8 cellular contexts compared by ENCODE assay signal in genomic region chr19:35740108-35740422, GRCh38. TPM values are rescaled to one million over a fixed set of nuclear protein-coding genes. Genes with fewer than 3 reads are reported as not detected.
DNase-seq lines count a peak whose midpoint lies in the region; ATAC-seq, FAIRE-seq and TF ChIP-seq lines count a peak whose summit lies in the region.

No MANE protein-coding gene starts in this region.

- peak; percentile 21 for FAIRE-seq in GM12892 (lab: Jason Lieb, UNC)
- FAIRE-seq in astrocyte (lab: Jason Lieb, UNC), result no peak

- peak overlapping the region; percentile 67 for H3K4me3 ChIP-seq in astrocyte (ENCODE audit: insufficient read depth, low read depth, low read length)

- TF ChIP-seq CTCF in astrocyte (IDR thresholded peaks at IDR 0.05; ENCODE audit: insufficient read depth, low read depth, low read length), result no peak
- no peak for TF ChIP-seq CTCF in mesothelial cell of epicardium (IDR thresholded peaks at IDR 0.05; ENCODE audit: unreplicated experiment)
- no peak for TF ChIP-seq CTCF in GM13976 (IDR thresholded peaks at IDR 0.05; ENCODE audit: borderline replicate concordance, control extremely low read depth, extremely low read depth, insufficient read depth, missing control alignments)

- no peaks in the 10 kb centered on the region for H3K27me3 ChIP-seq in astrocyte (ENCODE audit: insufficient read depth, low read length)

- H3K27ac Mint-ChIP-seq in astrocyte (ENCODE audit: unreplicated experiment) (no peak overlapping the region), mesothelial cell of epicardium (no peak overlapping the region)

- H3K36me3 Mint-ChIP-seq in astrocyte (ENCODE audit: low read depth, unreplicated experiment) (peaks cover 8% of the 10 kb centered on the region), mesothelial cell of epicardium (peaks cover 17% of the 10 kb centered on the region)

- TF ChIP-seq POLR2A in GM12892 (IDR thresholded peaks at IDR 0.05; ENCODE audit: low read depth, low read length), result no peak

- no peak for DNase-seq in GM12892 (ENCODE audit: insufficient read length)
- DNase-seq in astrocyte (ENCODE audit: low read depth), result no peak
- DNase-seq in mesothelial cell of epicardium (ENCODE audit: low spot score in 2 of 2, unreplicated experiment in 2 of 2), result no peak
- DNase-seq in KG1 (lab: John Stamatoyannopoulos, UW), result no peak
- DNase-seq in GM13976 (ENCODE audit: low spot score), result no peak
- DNase-seq in iPS-NIHi11 (ENCODE audit: low spot score), result no peak

- H2AFZ ChIP-seq in astrocyte (ENCODE audit: low read depth, low read length), result peak overlapping the region; percentile 66

- H3K4me1 ChIP-seq in astrocyte (ENCODE audit: insufficient read depth, low read length), result peaks cover 5% of the 10 kb centered on the region

- H3K4me1 Mint-ChIP-seq in astrocyte (ENCODE audit: low read depth, unreplicated experiment) (no peaks in the 10 kb centered on the region), mesothelial cell of epicardium (peaks cover 14% of the 10 kb centered on the region)

- H3K27ac ChIP-seq in astrocyte (ENCODE audit: low read depth, low read length), result no peak overlapping the region

- no peaks in the 10 kb centered on the region for H3K79me2 ChIP-seq in astrocyte (ENCODE audit: insufficient read depth, low read length)

- ATAC-seq in HG03064 (IDR thresholded peaks at IDR 0.05; ENCODE audit: low read depth, unreplicated experiment), result peak; percentile 7
- ATAC-seq in HG03139 (IDR thresholded peaks at IDR 0.05; ENCODE audit: unreplicated experiment), result no peak

- peak overlapping the region; percentile 100 for H3K4me2 ChIP-seq in astrocyte (ENCODE audit: low read length)

- H3K27me3 Mint-ChIP-seq in astrocyte (ENCODE audit: low read depth, unreplicated experiment) (no peaks in the 10 kb centered on the region), mesothelial cell of epicardium (ENCODE audit: low read depth) (no peaks in the 10 kb centered on the region)

- in situ Hi-C loops in GM13976 (cut with MboI; ENCODE audit: low sequenced_read_pairs, unreplicated experiment), result no loop called here

- H3K9me3 Mint-ChIP-seq in astrocyte (ENCODE audit: unreplicated experiment) (no peaks in the 10 kb centered on the region), mesothelial cell of epicardium (no peaks in the 10 kb centered on the region)

- peak overlapping the region; percentile 66 for H3K9ac ChIP-seq in astrocyte (ENCODE audit: low read length)

- peaks cover 8% of the 10 kb centered on the region for H3K36me3 ChIP-seq in astrocyte (ENCODE audit: insufficient read depth, low read length)

- H3K9me3 ChIP-seq in astrocyte (ENCODE audit: insufficient read depth, low read depth, low read length), result no peaks in the 10 kb centered on the region

- H3K4me3 Mint-ChIP-seq in astrocyte (ENCODE audit: unreplicated experiment), result peak overlapping the region; percentile 82
- H3K4me3 Mint-ChIP-seq in mesothelial cell of epicardium, result peak overlapping the region; percentile 85

- H4K20me1 ChIP-seq in astrocyte (ENCODE audit: insufficient read depth, low read length), result peaks cover 19% of the 10 kb centered on the region

RNA-seq across cellular contexts. Expression of gene IGFLR1, which starts 2.2 kb away (rescaled TPM):
- polyA plus RNA-seq in GM12892 (2012; ENCODE audit: missing spikeins), result 17.3 TPM
- 2.0 and 2.4 TPM in 2 replicates for total RNA-seq in astrocyte
- 2.7 to 3.2 TPM (median 2.8 TPM) in 3 replicates for total RNA-seq in mesothelial cell of epicardium

RNA-seq across cellular contexts. Expression of gene U2AF1L4, which starts 5.2 kb away (rescaled TPM):
- 10.4 TPM for polyA plus RNA-seq in GM12892 (2012; ENCODE audit: missing spikeins)
- total RNA-seq in astrocyte, result 15.7 and 16.6 TPM in 2 replicates
- total RNA-seq in mesothelial cell of epicardium, result 39.4 to 42.5 TPM (median 42.4 TPM) in 3 replicates

RNA-seq across cellular contexts. Expression of gene PSENEN, which starts 5.4 kb away (rescaled TPM):
- 41.4 TPM for polyA plus RNA-seq in GM12892 (2012; ENCODE audit: missing spikeins)
- total RNA-seq in astrocyte (97.5 and 100 TPM in 2 replicates), mesothelial cell of epicardium (45.2 to 54.9 TPM (median 45.7 TPM) in 3 replicates)

RNA-seq across cellular contexts. Expression of gene LIN37, which starts 8.3 kb away (rescaled TPM):
- 9.0 TPM for polyA plus RNA-seq in GM12892 (2012; ENCODE audit: missing spikeins)
- total RNA-seq in astrocyte, result 12.7 and 15.6 TPM in 2 replicates
- total RNA-seq in mesothelial cell of epicardium, result 11.8 to 12.9 TPM (median 12.0 TPM) in 3 replicates

RNA-seq across cellular contexts. Expression of gene HSPB6, which starts 16.8 kb away (rescaled TPM):
- polyA plus RNA-seq in GM12892 (2012; ENCODE audit: missing spikeins), result not detected
- total RNA-seq in astrocyte, result 1.2 and 1.9 TPM in 2 replicates
- total RNA-seq in mesothelial cell of epicardium, result 18.8 to 21.7 TPM (median 20.3 TPM) in 3 replicates
